In the genomic region with DNA sequence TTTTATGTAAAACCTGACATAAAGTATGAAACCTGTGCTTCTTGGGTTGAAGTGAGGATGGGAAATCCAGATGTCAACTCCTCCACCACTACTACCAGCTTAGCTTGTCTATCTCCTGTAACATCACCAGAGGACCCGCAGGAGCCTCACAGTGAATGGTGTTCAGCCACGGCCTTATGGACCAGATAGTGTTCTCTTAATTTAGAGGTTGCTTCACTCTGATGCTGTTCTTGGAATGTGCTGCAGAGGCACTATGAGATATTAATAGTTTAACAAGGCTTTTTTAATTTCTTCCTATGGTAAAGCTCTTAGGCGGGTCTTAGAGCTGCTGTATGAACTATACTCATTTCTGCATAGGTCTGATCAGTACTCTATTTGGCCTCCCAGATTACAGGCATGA, we compare ENCODE assay signal across 27 cellular contexts. TPM values are rescaled to one million over a fixed set of nuclear protein-coding genes. Genes with fewer than 3 reads are reported as not detected.
DNase-seq lines count a peak whose midpoint lies in the region; ATAC-seq and TF ChIP-seq lines count a peak whose summit lies in the region.
"Had no signal": no experiment of that assay in that cellular context is flagged by ENCODE, and none has a peak within 500 bp of the region (broad histone marks: within the 10 kb centered on the region; RNA-seq: fewer than 3 reads in every experiment).

No MANE protein-coding gene starts in this region.

- H3K79me2 ChIP-seq in osteoblast (ENCODE audit: insufficient read depth, low read length) = peaks cover 8% of the 10 kb centered on the region

- H3K4me1 ChIP-seq in heart right ventricle = peaks cover 0 to 35% (median 7%) of the 10 kb centered on the region in 9 donors
- peaks cover 27% of the 10 kb centered on the region for H3K4me1 ChIP-seq in osteoblast (ENCODE audit: insufficient read depth, low read length)
- H3K4me1 ChIP-seq: breast epithelium, prostate gland had no signal

- TF ChIP-seq CTCF in heart right ventricle (IDR thresholded peaks at IDR 0.05) (no peak), chondrocyte (IDR thresholded peaks at IDR 0.05) (no peak), osteoblast (IDR thresholded peaks at IDR 0.05; ENCODE audit: extremely low read depth, low read depth, low read length) (no peak), MCF 10A (IDR thresholded peaks at IDR 0.05; ENCODE audit: unreplicated experiment) (no peak), WTC11 (IDR thresholded peaks at IDR 0.05) (no peak)

- H2AFZ ChIP-seq in osteoblast (ENCODE audit: low read length) = no peak overlapping the region

- peak overlapping the region in 5 of 10 donors; percentile 33 to 68 (median 51) for H3K27ac ChIP-seq in heart right ventricle
- H3K27ac ChIP-seq in osteoblast (ENCODE audit: low read depth, low read length) = peak overlapping the region; percentile 1
- H3K27ac ChIP-seq: breast epithelium, prostate gland, thoracic aorta had no signal

- POLR2A ChIA-PET in MCF 10A (lab: Yijun Ruan, JAX) = interaction anchor here (0.5 to 6.8 kb wide), 5 partner anchors 8 to 230 kb away, joined by 3 to 63 read pairs (median 3); no protein-coding TSS in a partner anchor
- POLR2A ChIA-PET in WTC11 (lab: Charles Lee) = no interaction called here

- intact Hi-C loops in heart right ventricle (cut with DNase I) = no loop called here
- intact Hi-C loops in Right ventricle myocardium inferior (cut with DNase I) = no loop called here
- intact Hi-C loops in MCF 10A (cut with micrococcal nuclease) = no loop called here

- H3K36me3 Mint-ChIP-seq in chondrocyte (ENCODE audit: low read depth) (peaks cover 36% of the 10 kb centered on the region), MCF 10A (ENCODE audit: insufficient read depth, unreplicated experiment) (peaks cover 99% of the 10 kb centered on the region), WTC11 (peaks cover 58% of the 10 kb centered on the region)

- H3K27me3 ChIP-seq in heart right ventricle (no peaks in the 10 kb centered on the region), osteoblast (ENCODE audit: insufficient read depth, low read length) (no peaks in the 10 kb centered on the region)
- H3K27me3 ChIP-seq: breast epithelium had no signal

- H3K9me3 ChIP-seq in heart right ventricle (no peaks in the 10 kb centered on the region), osteoblast (ENCODE audit: low read depth, low read length) (no peaks in the 10 kb centered on the region)
- H3K9me3 ChIP-seq: breast epithelium, prostate gland, thoracic aorta had no signal

- H3K4me3 ChIP-seq in heart right ventricle = no peak overlapping the region
- no peak overlapping the region for H3K4me3 ChIP-seq in osteoblast (ENCODE audit: insufficient read depth, low read length)
- H3K4me3 ChIP-seq: breast epithelium, prostate gland, thoracic aorta had no signal

- H3K4me2 ChIP-seq in osteoblast (ENCODE audit: insufficient read depth, low read length) = no peak overlapping the region

- DNase-seq in heart right ventricle = peak in 1 of 2 donors; percentile 9
- DNase-seq in Right ventricle myocardium inferior (ENCODE audit: missing footprints) = no peak
- DNase-seq in chondrocyte (ENCODE audit: low spot score) = no peak
- no peak for DNase-seq in osteoblast (ENCODE audit: insufficient read length, low spot score, missing footprints)
- no peak for DNase-seq in MCF 10A (ENCODE audit: unreplicated experiment)
- DNase-seq in WTC11 (ENCODE audit: low spot score) = no peak
- no peak for DNase-seq in activated CD8-positive, alpha-beta memory T cell treated with anti-CD3 and anti-CD28 coated beads, Interleukin-2, amount 50 U/mL, for 48 hours
- DNase-seq: activated CD4-positive, alpha-beta memory T cell treated with anti-CD3 and anti-CD28 coated beads, Interleukin-2, amount 10 ng/mL, durations not matched to agents 7 days and 5 days; activated CD4-positive, CD25-positive, alpha-beta regulatory T cell treated with anti-CD3 and anti-CD28 coated beads, Interleukin-2, amount 50 U/mL, for 72 hours; activated effector memory CD4-positive, alpha-beta T cell treated with Interleukin-2 at 50 U/mL for 16 hours; amygdala; CD4-positive, alpha-beta T cell; effector CD8-positive, alpha-beta T cell; naive thymus-derived CD4-positive, alpha-beta T cell; NCI-H1436; NCI-H2081; NCI-H2227 treated with DMSO at 0.1 percent for 48 hours; NCI-H526; NK-92 treated with Interleukin-12 subunit alpha and Interleukin-12 subunit beta, amount 100 ng/mL, for 24 hours; SHP77 treated with DMSO at 0.1 percent for 48 hours; stimulated activated naive CD4-positive, alpha-beta T cell; T-helper 2 cell had no signal

- no peaks in the 10 kb centered on the region for H4K20me1 ChIP-seq in osteoblast (ENCODE audit: insufficient read depth, low read length)

- 64 to 76% methylated on average over 3 of the region's 3 CpGs for WGBS in heart right ventricle, 2 donors

- CTCF ChIA-PET in MCF 10A (lab: Yijun Ruan, JAX) = interaction anchor here (0.6 to 1.2 kb wide), 3 partner anchors 9 to 404 kb away, joined by 3 to 4 read pairs (median 3); no protein-coding TSS in a partner anchor
- CTCF ChIA-PET in WTC11 (lab: Charles Lee) = interaction anchor here (1.2 kb wide), 1 partner anchor 135 kb away, joined by 4 read pairs; no protein-coding TSS in a partner anchor

- H3K4me3 Mint-ChIP-seq in chondrocyte (ENCODE audit: unreplicated experiment) (no peak overlapping the region), MCF 10A (ENCODE audit: unreplicated experiment) (no peak overlapping the region), WTC11 (no peak overlapping the region)
- H3K4me3 Mint-ChIP-seq: activated CD4-positive, alpha-beta memory T cell treated with anti-CD3 and anti-CD28 coated beads, Interleukin-2, amount 10 ng/mL, durations not matched to agents 7 days and 5 days; CD4-positive, alpha-beta T cell; naive thymus-derived CD4-positive, alpha-beta T cell had no signal

- H3K27ac Mint-ChIP-seq in chondrocyte (ENCODE audit: unreplicated experiment) = peak overlapping the region; percentile 73
- H3K27ac Mint-ChIP-seq in MCF 10A (ENCODE audit: low read depth, unreplicated experiment) = no peak overlapping the region
- H3K27ac Mint-ChIP-seq in WTC11 = no peak overlapping the region
- H3K27ac Mint-ChIP-seq: activated CD4-positive, alpha-beta memory T cell treated with anti-CD3 and anti-CD28 coated beads, Interleukin-2, amount 10 ng/mL, durations not matched to agents 7 days and 5 days; CD4-positive, alpha-beta T cell had no signal

- no peaks in the 10 kb centered on the region for H3K27me3 Mint-ChIP-seq in chondrocyte (ENCODE audit: low read depth)
- H3K27me3 Mint-ChIP-seq in MCF 10A (ENCODE audit: insufficient read depth, unreplicated experiment) = no peaks in the 10 kb centered on the region
- no peaks in the 10 kb centered on the region for H3K27me3 Mint-ChIP-seq in WTC11 (ENCODE audit: low read depth)
- H3K27me3 Mint-ChIP-seq: activated CD4-positive, alpha-beta memory T cell treated with anti-CD3 and anti-CD28 coated beads, Interleukin-2, amount 10 ng/mL, durations not matched to agents 7 days and 5 days; CD4-positive, alpha-beta T cell; naive thymus-derived CD4-positive, alpha-beta T cell had no signal

- H3K36me3 ChIP-seq in heart right ventricle = peaks cover 0 to 100% (median 71%) of the 10 kb centered on the region in 9 donors
- H3K36me3 ChIP-seq in osteoblast (ENCODE audit: insufficient read depth, low read length) = peaks cover 73% of the 10 kb centered on the region
- H3K36me3 ChIP-seq: breast epithelium had no signal

- BruUV-seq in MCF 10A (replicated peaks; lab: Mats Ljungman, UMichigan) = no TSS peak

- H3K9me3 Mint-ChIP-seq in chondrocyte (ENCODE audit: low read depth) (no peaks in the 10 kb centered on the region), MCF 10A (ENCODE audit: unreplicated experiment) (no peaks in the 10 kb centered on the region), WTC11 (no peaks in the 10 kb centered on the region)
- H3K9me3 Mint-ChIP-seq: activated CD4-positive, alpha-beta memory T cell treated with anti-CD3 and anti-CD28 coated beads, Interleukin-2, amount 10 ng/mL, durations not matched to agents 7 days and 5 days; activated naive CD4-positive, alpha-beta T cell treated with anti-CD3 and anti-CD28 coated beads, Interleukin-2, amount 50 U/mL, for 72 hours; CD4-positive, alpha-beta T cell; naive thymus-derived CD4-positive, alpha-beta T cell had no signal

- ATAC-seq in heart right ventricle (peak in 7 of 8 donors; percentile 49 to 81 (median 63)), Right ventricle myocardium inferior (no peak), GM19023 (IDR thresholded peaks at IDR 0.05; ENCODE audit: unreplicated experiment) (no peak), WTC11 (no peak)
- ATAC-seq: activated naive CD4-positive, alpha-beta T cell treated with anti-CD3 and anti-CD28 coated beads, Interleukin-2, amount 50 U/mL, for 72 hours; naive thymus-derived CD4-positive, alpha-beta T cell had no signal

- H3K4me1 Mint-ChIP-seq in chondrocyte (ENCODE audit: low read depth) (peaks cover 47% of the 10 kb centered on the region), MCF 10A (ENCODE audit: insufficient read depth, unreplicated experiment) (peaks cover 23% of the 10 kb centered on the region), WTC11 (no peaks in the 10 kb centered on the region)

TF ChIP-seq in WTC11, 78 proteins besides CTCF, POLR2A, EP300 and RAD21 (continues in another document):
- no peak for TF ChIP-seq NFE2L1 (CRISPR knock-in tag; IDR thresholded peaks at IDR 0.05)
- TF ChIP-seq SMAD3 (CRISPR knock-in tag; IDR thresholded peaks at IDR 0.05; ENCODE audit: borderline replicate concordance) = no peak
- no peak for TF ChIP-seq KAT7 (CRISPR knock-in tag; IDR thresholded peaks at IDR 0.05; ENCODE audit: borderline replicate concordance)

RNA-seq across cellular contexts. Expression of gene NFX1, which starts 27.9 kb away (rescaled TPM):
- total RNA-seq in heart right ventricle (10 to 100 TPM; 27.9 to 44.1 (median 34.5) TPM), Right ventricle myocardium inferior (29.3 TPM), chondrocyte (26.8 to 36.6 TPM (median 28.4 TPM) in 3 replicates), osteoblast (34.0 and 36.2 TPM in 2 replicates), MCF 10A (2022) (66.7 and 78.5 TPM in 2 replicates), WTC11 (2021) (25.4 to 30.9 TPM (median 26.5 TPM) in 3 replicates)
- polyA plus RNA-seq in heart right ventricle = 10 to 100 TPM; 14.5 to 15.1 TPM

RNA-seq across cellular contexts. Expression of gene CHMP5, which starts 53.4 kb away (rescaled TPM):
- total RNA-seq in heart right ventricle (10 to 100 TPM; 41.4 to 57.2 (median 53.5) TPM), Right ventricle myocardium inferior (51.5 TPM), chondrocyte (52.7 to 61.2 TPM (median 58.4 TPM) in 3 replicates), osteoblast (71.0 and 71.7 TPM in 2 replicates), MCF 10A (2022) (67.6 and 85.1 TPM in 2 replicates), WTC11 (2021) (46.2 to 50.6 TPM (median 46.9 TPM) in 3 replicates)
- 10 to 100 TPM; 24.1 to 55.6 TPM for polyA plus RNA-seq in heart right ventricle

RNA-seq across cellular contexts. Expression of gene BAG1, which starts 53.7 kb away (rescaled TPM):
- total RNA-seq in heart right ventricle (100 to 1,000 TPM in 8 of 10 donors, 10 to 100 TPM in 2; 95.3 to 159 (median 132) TPM), Right ventricle myocardium inferior (132 TPM), chondrocyte (49.2 to 58.3 TPM (median 51.1 TPM) in 3 replicates), osteoblast (29.3 and 35.9 TPM in 2 replicates), MCF 10A (2022) (75.7 and 91.8 TPM in 2 replicates), WTC11 (2021) (44.7 to 52.9 TPM (median 48.2 TPM) in 3 replicates)
- polyA plus RNA-seq in heart right ventricle = 100 to 1,000 TPM in 1 of 2 donors, 10 to 100 TPM in 1; 71.9 to 148 TPM

Comparison
In these comparisons a context has a peak if more than half of its experiments do, and no peak if none do; other contexts are left out.
1. ATAC-seq: peak in heart right ventricle (7 of 8); none in Right ventricle myocardium inferior (single experiment), GM19023 (single experiment) and WTC11 (single experiment).